In the genomic region with DNA sequence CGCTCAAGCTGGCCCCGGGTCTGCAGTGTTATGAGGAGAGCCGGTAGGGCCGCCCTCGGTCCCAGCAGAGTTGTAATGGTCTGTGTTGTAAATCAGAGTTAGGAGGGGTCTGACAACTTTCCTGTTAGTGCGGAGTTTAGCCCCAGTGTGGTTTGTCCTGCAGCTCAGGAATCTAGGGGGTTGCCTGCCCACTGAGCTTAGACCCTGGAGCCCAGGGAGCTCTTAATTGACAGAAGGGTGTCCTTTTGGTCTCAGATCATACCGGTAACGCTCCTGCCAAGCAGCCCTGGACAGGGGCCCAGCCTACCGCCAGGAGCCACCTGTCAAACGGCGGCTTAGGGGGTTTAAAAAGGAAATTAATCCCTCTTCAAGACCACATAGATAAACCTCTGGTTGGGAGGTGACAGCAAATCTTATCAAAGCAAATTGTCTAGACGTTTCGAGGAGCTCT, we compare ENCODE assay signal across 18 cellular contexts.
DNase-seq lines count a peak whose midpoint lies in the region; ATAC-seq and TF ChIP-seq lines count a peak whose summit lies in the region.
"Had no signal": no experiment of that assay in that cellular context is flagged by ENCODE, and none has a peak within 500 bp of the region (broad histone marks: within the 10 kb centered on the region; RNA-seq: fewer than 3 reads in every experiment).

No MANE protein-coding gene starts in this region.

- peak; percentile 31 to 57 for DNase-seq in SJCRH30
- no peak for DNase-seq in left cardiac atrium
- no peak for DNase-seq in psoas muscle
- DNase-seq in HT-29 (ENCODE audit: low spot score): no peak
- DNase-seq: activated CD4-positive, alpha-beta T cell treated with anti-CD3 and anti-CD28 coated beads for 48 hours; activated gamma-delta T cell treated with Interleukin-2 at 50 U/mL for 16 hours; amniotic stem cell; CD4-positive, alpha-beta memory T cell; effector memory CD8-positive, alpha-beta T cell; Kasumi-1; NCI-H2171; NK-92 treated with Interleukin-12 subunit alpha and Interleukin-12 subunit beta, amount 100 ng/mL, for 24 hours; retina; stimulated activated naive CD8-positive, alpha-beta T cell treated with anti-CD3 and anti-CD28 coated beads, Interleukin-15, amount 100 ng/mL, for 72 hours had no signal

- ATAC-seq in left cardiac atrium (peak; percentile 26 to 33), psoas muscle (peak; percentile 36 to 72 (median 59)), HG03097 (IDR thresholded peaks at IDR 0.05; ENCODE audit: low FRiP score, unreplicated experiment) (no peak), HG02973 (IDR thresholded peaks at IDR 0.05; ENCODE audit: unreplicated experiment) (no peak), GM18868 (IDR thresholded peaks at IDR 0.05; ENCODE audit: unreplicated experiment) (no peak)
- ATAC-seq: effector memory CD8-positive, alpha-beta T cell; stimulated activated naive CD8-positive, alpha-beta T cell treated with anti-CD3 and anti-CD28 coated beads, Interleukin-15, amount 100 ng/mL, for 72 hours had no signal

- TF ChIP-seq CTCF in HEK293 (tag by site-specific recombination; IDR thresholded peaks at IDR 0.05) (no peak), psoas muscle (IDR thresholded peaks at IDR 0.05) (no peak)

- H3K4me3 ChIP-seq in HEK293 (ENCODE audit: low read depth, low read length) (no peak overlapping the region), SJCRH30 (no peak overlapping the region), psoas muscle (peak overlapping the region; percentile 29)

- H3K9me3 ChIP-seq in HEK293 (ENCODE audit: control insufficient read depth, insufficient read depth, low read depth, low read length) (no peaks in the 10 kb centered on the region), SJCRH30 (replicated peaks) (no peaks in the 10 kb centered on the region), psoas muscle (peaks cover 4% of the 10 kb centered on the region)

- intact Hi-C loops in left cardiac atrium (cut with DNase I) (no loop called here), psoas muscle (cut with DNase I) (no loop called here)

- peaks cover 4% of the 10 kb centered on the region; the same call in 1 of the 2 replicates for H3K4me1 ChIP-seq in HEK293 (ENCODE audit: control insufficient read depth, insufficient read depth, low read length)
- H3K4me1 ChIP-seq in SJCRH30: peaks cover 4% of the 10 kb centered on the region; the same call in 1 of the 2 replicates
- H3K4me1 ChIP-seq in psoas muscle: peaks cover 20% of the 10 kb centered on the region

- CTCF ChIA-PET in HEK293 (lab: Yijun Ruan, JAX): interaction anchor here (0.6 kb wide), 1 partner anchor 88 kb away, joined by 3 read pairs; no protein-coding TSS in a partner anchor

- 22 to 37% (median 23%) methylated on average over 13 of the region's 13 CpGs for WGBS in psoas muscle, 3 donors

- POLR2A ChIA-PET in HEK293 (lab: Yijun Ruan, JAX): interaction anchor here (2.9 kb wide), 1 partner anchor 33 kb away, joined by 16 read pairs; no protein-coding TSS in a partner anchor

- H3K27me3 ChIP-seq in SJCRH30 (no peaks in the 10 kb centered on the region), psoas muscle (ENCODE audit: insufficient read depth in 3 of 3, low read length in 2 of 3) (no peaks in the 10 kb centered on the region)

- H3K36me3 ChIP-seq in HEK293 (ENCODE audit: control insufficient read depth in 2 of 2, insufficient read depth in 1 of 2, low read length in 2 of 2): no peaks in the 10 kb centered on the region
- no peaks in the 10 kb centered on the region for H3K36me3 ChIP-seq in SJCRH30
- H3K36me3 ChIP-seq in psoas muscle (ENCODE audit: insufficient read depth in 1 of 2, low read depth in 1 of 2): no peaks in the 10 kb centered on the region

- H3K27ac ChIP-seq in HEK293 (ENCODE audit: extremely low read depth, low read depth, low read length) (no peak overlapping the region), SJCRH30 (no peak overlapping the region), psoas muscle (peak overlapping the region; percentile 60)

TF ChIP-seq in HEK293, 187 proteins besides CTCF, POLR2A, EP300 and RAD21:
- TF ChIP-seq ZNF510 (tag by site-specific recombination; IDR thresholded peaks at IDR 0.05; ENCODE audit: insufficient replicate concordance) (no peak), ZNF335 (tag by site-specific recombination; conservative IDR thresholded peaks at IDR 0.05) (no peak), ZNF837 (tag by site-specific recombination; IDR thresholded peaks at IDR 0.05) (no peak), ZIC2 (tag by site-specific recombination; IDR thresholded peaks at IDR 0.05) (peak; percentile 77)

Comparison
In these comparisons a context has a peak if more than half of its experiments do, and no peak if none do; other contexts are left out.
1. DNase-seq: peak in SJCRH30 (2 of 2); none in left cardiac atrium (single experiment), psoas muscle (0 of 2) and HT-29 (single experiment).
2. ATAC-seq: peak in left cardiac atrium (2 of 2) and psoas muscle (4 of 4); none in HG03097 (single experiment), HG02973 (single experiment) and GM18868 (single experiment).